Comparison of ENCODE assay signal across 16 cellular contexts in genomic region chr14:65976771-65977170, GRCh38.
"Had no signal": no experiment of that assay in that cellular context is flagged by ENCODE, and none has a peak within 500 bp of the region (broad histone marks: within the 10 kb centered on the region; RNA-seq: fewer than 3 reads in every experiment).

No MANE protein-coding gene starts in this region.

- H3K4me1 ChIP-seq: adrenal gland, breast epithelium, tibial nerve, vagina had no signal

- DNase-seq: activated CD4-positive, alpha-beta T cell treated with anti-CD3 and anti-CD28 coated beads, Interleukin-2, amount 50 U/mL, for 1 hour; activated CD4-positive, CD25-positive, alpha-beta regulatory T cell; activated naive CD4-positive, alpha-beta T cell treated with anti-CD3 and anti-CD28 coated beads, Interleukin-2, amount 50 U/mL, for 16 hours; activated T-cell treated with anti-CD3 and anti-CD28 coated beads for 4 hours; dorsolateral prefrontal cortex; glutamatergic neuron; natural killer cell; posterior cingulate gyrus had no signal

- H3K27ac ChIP-seq: adrenal gland, breast epithelium, dorsolateral prefrontal cortex, right atrium auricular region, skin epidermis, tibial nerve, vagina had no signal

- H3K9me3 ChIP-seq: adrenal gland, breast epithelium, mucosa of descending colon, vagina had no signal

- H3K27me3 ChIP-seq: adrenal gland, breast epithelium, right atrium auricular region, tibial nerve, vagina had no signal

- H3K36me3 ChIP-seq: adrenal gland, breast epithelium, right atrium auricular region, tibial nerve, vagina had no signal

- H3K4me3 ChIP-seq: adrenal gland, breast epithelium, dorsolateral prefrontal cortex, mucosa of descending colon, right atrium auricular region, skin epidermis, tibial nerve, vagina had no signal

- ATAC-seq: natural killer cell; stimulated activated effector memory CD8-positive, alpha-beta T cell treated with anti-CD3 and anti-CD28 coated beads, Interleukin-12 subunit alpha, Interleukin-12 subunit beta, amount 100 ng/mL, for 72 hours had no signal
